Comparison of ENCODE assay signal across 2 cellular contexts in genomic region chr15:75830910-75831805, GRCh38.
TF ChIP-seq lines count a peak whose summit lies in the region.

No MANE protein-coding gene starts in this region.

TF ChIP-seq in GM23338, 12 proteins besides CTCF, POLR2A, EP300 and RAD21:
- no peak for TF ChIP-seq ETS1 (IDR thresholded peaks at IDR 0.05)
- TF ChIP-seq EZH2 (IDR thresholded peaks at IDR 0.05; ENCODE audit: low read depth, unreplicated experiment) = no peak
- no peak for TF ChIP-seq NANOG (IDR thresholded peaks at IDR 0.05; ENCODE audit: borderline replicate concordance)

TF ChIP-seq in K562, 482 proteins besides CTCF, POLR2A, EP300 and RAD21 (continues in another document):
- TF ChIP-seq KLF16 (IDR thresholded peaks at IDR 0.05) (peak; percentile 70), SOX6 (IDR thresholded peaks at IDR 0.05) (peak; percentile 94), SMARCA4 (IDR thresholded peaks at IDR 0.05) (peak; percentile 88), BCL6 (CRISPR knock-in tag; IDR thresholded peaks at IDR 0.05) (no peak), HDAC2 (IDR thresholded peaks at IDR 0.05) (peak; percentile 48; the same call in 1 of the 2 replicates), ILF3 (IDR thresholded peaks at IDR 0.05; ENCODE audit: borderline replicate concordance) (no peak), TEAD4 (IDR thresholded peaks at IDR 0.05; ENCODE audit: low read length) (peak; percentile 66), TEAD4 (CRISPR knock-in tag; IDR thresholded peaks at IDR 0.05; ENCODE audit: borderline replicate concordance) (no peak), ZNF384 (IDR thresholded peaks at IDR 0.05; ENCODE audit: low read depth, low read length) (no peak), MYC (IDR thresholded peaks at IDR 0.05; ENCODE audit: low read depth, low read length) (0 out of 2 replicates have a peak, but pooled peaks have one; percentile 49), MYC (CRISPR knock-in tag; IDR thresholded peaks at IDR 0.05; ENCODE audit: borderline replicate concordance, low read depth) (no peak), MBD2 (IDR thresholded peaks at IDR 0.05; ENCODE audit: borderline replicate concordance, low read depth) (0 out of 2 replicates have a peak, but pooled peaks have one; percentile 46), ARID1B (IDR thresholded peaks at IDR 0.05) (peak; percentile 86), EGR1 (conservative IDR thresholded peaks at IDR 0.05) (peak; percentile 46; the same call in 1 of the 2 replicates), CTBP1 (IDR thresholded peaks at IDR 0.05; ENCODE audit: borderline replicate concordance) (peak; percentile 78), UBTF (IDR thresholded peaks at IDR 0.05; ENCODE audit: borderline replicate concordance in 1 of 2, low read depth in 2 of 2, low read length in 2 of 2) (0 out of 4 replicates have a peak, but pooled peaks of 1 of the 2 experiments have one; percentile 14), ZNF318 (IDR thresholded peaks at IDR 0.05; ENCODE audit: borderline replicate concordance in 1 of 2, low read depth in 1 of 2) (0 out of 4 replicates have a peak, but pooled peaks of 1 of the 2 experiments have one; percentile 38), SMARCC2 (IDR thresholded peaks at IDR 0.05; ENCODE audit: low read depth) (peak; percentile 68), C11orf30 (IDR thresholded peaks at IDR 0.05; ENCODE audit: low read depth) (0 out of 2 replicates have a peak, but pooled peaks have one; percentile 10), TAL1 (IDR thresholded peaks at IDR 0.05) (peak; percentile 67), IRF2 (CRISPR knock-in tag; IDR thresholded peaks at IDR 0.05) (no peak), ZBTB40 (IDR thresholded peaks at IDR 0.05) (0 out of 2 replicates have a peak, but pooled peaks have one; percentile 7), ZBTB40 (CRISPR knock-in tag; IDR thresholded peaks at IDR 0.05) (no peak), PHF8 (IDR thresholded peaks at IDR 0.05; ENCODE audit: borderline replicate concordance, low read length) (peak; percentile 12; the same call in 1 of the 2 replicates), NCOR1 (IDR thresholded peaks at IDR 0.05) (peak; percentile 55), CREM (IDR thresholded peaks at IDR 0.05; ENCODE audit: low read depth) (peak; percentile 62; the same call in 1 of the 2 replicates), ETS2 (tag; IDR thresholded peaks at IDR 0.05; ENCODE audit: borderline replicate concordance, poor library complexity, severe bottlenecking) (no peak), ZNF717 (CRISPR knock-in tag; IDR thresholded peaks at IDR 0.05) (no peak), THRB (CRISPR knock-in tag; conservative IDR thresholded peaks at IDR 0.05) (no peak), MTA2 (IDR thresholded peaks at IDR 0.05; ENCODE audit: low read depth) (peak; percentile 48; the same call in 1 of the 2 replicates), POLR2AphosphoS5 (IDR thresholded peaks at IDR 0.05; ENCODE audit: control insufficient read depth, insufficient read depth, low read depth, low read length) (peak; percentile 44; the same call in 1 of the 2 replicates), FOXK1 (CRISPR knock-in tag; IDR thresholded peaks at IDR 0.05; ENCODE audit: borderline replicate concordance) (no peak), EHMT2 (IDR thresholded peaks at IDR 0.05) (peak; percentile 68; the same call in 1 of the 2 replicates)
